In the genomic region with DNA sequence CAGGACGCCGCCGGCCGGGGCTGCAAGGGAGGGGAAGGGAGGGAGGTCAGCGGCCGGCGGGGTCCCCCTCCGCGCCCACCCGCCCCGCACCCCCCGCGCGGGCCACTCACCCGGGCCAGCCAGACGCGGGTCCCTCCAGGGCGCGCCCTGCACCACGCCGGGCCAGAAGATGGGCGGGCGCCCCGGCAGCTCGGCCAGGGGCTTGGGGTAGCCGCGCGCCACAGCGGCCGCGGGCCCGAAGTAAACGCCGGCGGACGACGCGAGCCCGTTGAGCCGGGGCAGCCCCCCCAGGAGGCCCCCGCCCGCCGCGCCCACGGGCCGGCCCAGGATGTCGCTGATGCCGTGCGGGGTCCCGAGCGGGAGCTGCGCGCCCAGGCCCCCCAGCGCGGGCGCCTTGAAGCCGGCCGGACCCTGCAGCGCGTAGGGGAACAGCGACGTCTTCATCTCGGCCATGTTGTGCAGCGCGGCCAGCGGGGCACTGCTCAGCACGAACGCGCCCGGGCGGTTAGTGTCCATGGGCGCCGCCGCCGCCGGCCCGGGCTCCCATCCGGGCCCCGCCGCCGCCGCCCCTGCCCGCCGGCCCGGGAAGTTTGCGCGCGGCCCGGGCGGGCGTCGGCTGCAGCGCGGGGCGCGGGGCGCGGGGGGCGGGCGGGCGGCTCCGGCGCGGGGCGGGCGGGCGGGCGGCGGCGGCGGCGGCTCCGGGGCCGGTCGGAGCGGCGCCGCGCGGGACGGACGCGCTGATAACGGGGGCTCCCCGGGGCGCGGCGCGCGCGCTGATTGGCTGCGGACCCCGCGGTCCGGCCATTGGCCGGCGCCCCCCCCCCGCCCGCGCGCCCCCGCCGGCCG, we compare ENCODE assay signal across 15 cellular contexts. TPM values are rescaled to one million over a fixed set of nuclear protein-coding genes. Genes with fewer than 3 reads are reported as not detected.
DNase-seq lines count a peak whose midpoint lies in the region; ATAC-seq lines count a peak whose summit lies in the region.
"Had no signal": no experiment of that assay in that cellular context is flagged by ENCODE, and none has a peak within 500 bp of the region (broad histone marks: within the 10 kb centered on the region; RNA-seq: fewer than 3 reads in every experiment).

NKX6-2 (minus strand) TSS at position 715 of the 846 bp plus-strand sequence; CDS start at position 516, 199 bp downstream.

- CTCF ChIA-PET in activated CD8-positive, alpha-beta memory T cell treated with anti-CD3 and anti-CD28 coated beads, Interleukin-2, amount 10 ng/mL, durations not matched to agents 7 days and 5 days (lab: Charles Lee): no interaction called here

- H3K4me3 Mint-ChIP-seq in activated CD8-positive, alpha-beta memory T cell treated with anti-CD3 and anti-CD28 coated beads, Interleukin-2, amount 10 ng/mL, durations not matched to agents 7 days and 5 days: no peak within 1 kb of the TSS
- H3K4me3 Mint-ChIP-seq: activated T-cell treated with anti-CD3 and anti-CD28 coated beads, Interleukin-2, amount 50 U/mL, for 4 hours had no signal

- H3K9me3 ChIP-seq in HUES6 (ENCODE audit: control insufficient read depth, insufficient read depth, low read depth, low read length) (no peaks in the 10 kb centered on the region), iPS-15b (ENCODE audit: control insufficient read depth, insufficient read depth, low read length) (no peaks in the 10 kb centered on the region), skeletal muscle satellite cell (replicated peaks; ENCODE audit: low read length) (no peaks in the 10 kb centered on the region)
- H3K9me3 ChIP-seq: right lobe of liver had no signal

- H3K4me1 ChIP-seq in HUES6 (ENCODE audit: control insufficient read depth, insufficient read depth, low read length) (peaks cover 12% of the 10 kb centered on the region), iPS-15b (ENCODE audit: control insufficient read depth, insufficient read depth, low read length) (peaks cover 4% of the 10 kb centered on the region), skeletal muscle satellite cell (ENCODE audit: control insufficient read depth, insufficient read depth, low read length) (no peaks in the 10 kb centered on the region)

- H3K9ac ChIP-seq in HUES6 (ENCODE audit: low read length): no peak within 1 kb of the TSS
- no peak within 1 kb of the TSS for H3K9ac ChIP-seq in iPS-15b (ENCODE audit: low read depth, low read length)
- no peak within 1 kb of the TSS for H3K9ac ChIP-seq in skeletal muscle satellite cell (ENCODE audit: low read depth, low read length)
- H3K9ac ChIP-seq: KMS-11 had no signal

- H3K27me3 ChIP-seq in HUES6 (ENCODE audit: control insufficient read depth, insufficient read depth, low read length): peaks cover 92% of the 10 kb centered on the region
- peaks cover 53% of the 10 kb centered on the region for H3K27me3 ChIP-seq in iPS-15b (ENCODE audit: control insufficient read depth, insufficient read depth, low read length)
- peaks cover 58% of the 10 kb centered on the region for H3K27me3 ChIP-seq in skeletal muscle satellite cell (ENCODE audit: control insufficient read depth, insufficient read depth, low read length)

- no peaks in the 10 kb centered on the region for H3K9me3 Mint-ChIP-seq in activated CD8-positive, alpha-beta memory T cell treated with anti-CD3 and anti-CD28 coated beads, Interleukin-2, amount 10 ng/mL, durations not matched to agents 7 days and 5 days (ENCODE audit: low read depth)
- H3K9me3 Mint-ChIP-seq: activated T-cell treated with anti-CD3 and anti-CD28 coated beads, Interleukin-2, amount 50 U/mL, for 4 hours had no signal

- H3K4me3 ChIP-seq in HUES6 (ENCODE audit: low read depth, low read length) (peak within 1 kb of the TSS; percentile 45), iPS-15b (ENCODE audit: low read depth, low read length) (peak within 1 kb of the TSS; percentile 8), skeletal muscle satellite cell (ENCODE audit: low read length) (no peak within 1 kb of the TSS)
- H3K4me3 ChIP-seq: right lobe of liver had no signal

- H3K36me3 ChIP-seq in HUES6 (ENCODE audit: control insufficient read depth, insufficient read depth, low read length) (no peaks in the 10 kb centered on the region; the same call in 1 of the 2 replicates), iPS-15b (ENCODE audit: control insufficient read depth, insufficient read depth, low read length) (no peaks in the 10 kb centered on the region), skeletal muscle satellite cell (ENCODE audit: insufficient read depth, low read length) (no peaks in the 10 kb centered on the region)

- H3K36me3 Mint-ChIP-seq in activated CD8-positive, alpha-beta memory T cell treated with anti-CD3 and anti-CD28 coated beads, Interleukin-2, amount 10 ng/mL, durations not matched to agents 7 days and 5 days: peaks cover 2% of the 10 kb centered on the region

- no peak for ATAC-seq in activated CD8-positive, alpha-beta memory T cell treated with anti-CD3 and anti-CD28 coated beads, Interleukin-2, amount 10 ng/mL, durations not matched to agents 7 days and 5 days
- no peak for ATAC-seq in GM18909 (IDR thresholded peaks at IDR 0.05; ENCODE audit: poor library complexity, unreplicated experiment)
- no peak for ATAC-seq in GM19395 (IDR thresholded peaks at IDR 0.05; ENCODE audit: unreplicated experiment)
- ATAC-seq: activated T-cell treated with anti-CD3 and anti-CD28 coated beads, Interleukin-2, amount 50 U/mL, for 4 hours; right lobe of liver had no signal

- H3K27me3 Mint-ChIP-seq in activated CD8-positive, alpha-beta memory T cell treated with anti-CD3 and anti-CD28 coated beads, Interleukin-2, amount 10 ng/mL, durations not matched to agents 7 days and 5 days: peaks cover 32% of the 10 kb centered on the region

- peaks cover 3% of the 10 kb centered on the region for H3K4me1 Mint-ChIP-seq in activated CD8-positive, alpha-beta memory T cell treated with anti-CD3 and anti-CD28 coated beads, Interleukin-2, amount 10 ng/mL, durations not matched to agents 7 days and 5 days

- H3K4me2 ChIP-seq in skeletal muscle satellite cell (ENCODE audit: low read length): peak within 1 kb of the TSS; percentile 20
- H3K4me2 ChIP-seq: KMS-11 had no signal

- H3K27ac Mint-ChIP-seq in activated CD8-positive, alpha-beta memory T cell treated with anti-CD3 and anti-CD28 coated beads, Interleukin-2, amount 10 ng/mL, durations not matched to agents 7 days and 5 days: no peak within 1 kb of the TSS
- H3K27ac Mint-ChIP-seq: CD4-positive, alpha-beta memory T cell had no signal

- H3K27ac ChIP-seq in HUES6 (ENCODE audit: low read depth, low read length) (no peak within 1 kb of the TSS), caudate nucleus (ENCODE audit: low read depth, low read length) (peak within 1 kb of the TSS; percentile 62)
- H3K27ac ChIP-seq: KMS-11, right lobe of liver had no signal

- DNase-seq in caudate nucleus (lab: John Stamatoyannopoulos, UW): peak in 22 of 61 donors; percentile 14 to 69 (median 46)
- DNase-seq in activated CD8-positive, alpha-beta memory T cell treated with anti-CD3 and anti-CD28 coated beads, Interleukin-2, amount 10 ng/mL, durations not matched to agents 7 days and 5 days: no peak
- DNase-seq in HPDE6-E6E7 (ENCODE audit: extremely low spot score): no peak
- DNase-seq: activated T-cell treated with anti-CD3 and anti-CD28 coated beads, Interleukin-2, amount 50 U/mL, for 4 hours; CD4-positive, alpha-beta memory T cell; NCI-H2081 treated with DMSO at 0.1 percent for 48 hours; right lobe of liver; T-helper 1 cell had no signal

RNA-seq across cellular contexts. Expression of gene NKX6-2, which starts in this region (rescaled TPM):
- total RNA-seq in skeletal muscle satellite cell (2012; rRNA removed): under 0.01 TPM in 1 of 2 replicates, not detected in the other
- not detected for total RNA-seq in activated CD8-positive, alpha-beta memory T cell treated with anti-CD3 and anti-CD28 coated beads, Interleukin-2, amount 10 ng/mL, durations not matched to agents 7 days and 5 days
- total RNA-seq: activated T-cell treated with anti-CD3 and anti-CD28 coated beads, Interleukin-2, amount 50 U/mL, for 4 hours; CD4-positive, alpha-beta memory T cell; right lobe of liver; subcutaneous adipose tissue had no signal
